In genomic region chr11:118054712-118055640, GRCh38 we compare ENCODE assay signal across 15 cellular contexts. TPM values are rescaled to one million over a fixed set of nuclear protein-coding genes. Genes with fewer than 3 reads are reported as not detected.
"Had no signal": no experiment of that assay in that cellular context is flagged by ENCODE, and none has a peak within 500 bp of the region (broad histone marks: within the 10 kb centered on the region; RNA-seq: fewer than 3 reads in every experiment).

No MANE protein-coding gene starts in this region.

- H3K27me3 ChIP-seq: tibial nerve had no signal

- DNase-seq: activated naive CD4-positive, alpha-beta T cell treated with anti-CD3 and anti-CD28 coated beads, Interleukin-2, amount 50 U/mL, for 16 hours; amygdala; left colon; SIG-M5; stimulated activated CD4-positive, alpha-beta T cell treated with anti-CD3 and anti-CD28 coated beads, Interleukin-2, amount 100 ng/mL, for 48 hours had no signal

- H3K4me3 ChIP-seq: tibial nerve had no signal

- ATAC-seq: activated CD4-positive, CD25-positive, alpha-beta regulatory T cell treated with anti-CD3 and anti-CD28 coated beads, Interleukin-2, amount 50 U/mL, for 24 hours; esophagus mucosa; left colon had no signal

- H3K27ac ChIP-seq: tibial nerve had no signal

- H3K9me3 ChIP-seq: tibial nerve had no signal

- H3K36me3 ChIP-seq: tibial nerve had no signal

RNA-seq across cellular contexts. Expression of gene TMPRSS4, which starts 21.9 kb away (rescaled TPM):
- total RNA-seq: cerebellum; dermis microvascular lymphatic vessel endothelial cell; fibroblast of villous mesenchyme; osteoblast; pulmonary artery endothelial cell; T-helper 2 cell treated with Interferon-gamma antibody and Interleukin-4, amounts not matched to agents 100 ng/mL and 5 ng/mL, for 36 hours; tibial nerve had no signal
- polyA plus RNA-seq: neural cell had no signal

RNA-seq across cellular contexts. Expression of gene SMIM35, which starts 31.8 kb away (rescaled TPM):
- total RNA-seq: cerebellum, dermis microvascular lymphatic vessel endothelial cell, esophagus mucosa, fibroblast of villous mesenchyme, osteoblast, pulmonary artery endothelial cell, tibial nerve had no signal
- polyA plus RNA-seq: neural cell had no signal
